1 cellular context compared by ENCODE assay signal in genomic region chr12:64451687-64452558, GRCh38.
TF ChIP-seq lines count a peak whose summit lies in the region.

TSS of gene TBK1 (plus strand) at chr12:64452120. CDS start at chr12:64455871, 3,751 bp downstream.

TF ChIP-seq in H1, 55 proteins besides CTCF, POLR2A, EP300 and RAD21:
- peak; percentile 84 for TF ChIP-seq NRF1 (IDR thresholded peaks at IDR 0.05; ENCODE audit: low read depth, low read length)
- TF ChIP-seq SIRT6 (IDR thresholded peaks at IDR 0.05; ENCODE audit: low read length) = no peak
- TF ChIP-seq SIN3A (conservative IDR thresholded peaks at IDR 0.05 in 1 of 2, IDR thresholded peaks at IDR 0.05 in 1 of 2; ENCODE audit: low read depth in 1 of 2, low read length in 2 of 2) = peak; percentile 33 to 92; a peak in 2 of 4 replicates
- TF ChIP-seq TCF12 (IDR thresholded peaks at IDR 0.05; ENCODE audit: low read depth, low read length) = no peak
- no peak for TF ChIP-seq BCL11A (IDR thresholded peaks at IDR 0.05; ENCODE audit: low read depth in 2 of 2, low read length in 2 of 2)
- peak; percentile 89 for TF ChIP-seq ATF3 (IDR thresholded peaks at IDR 0.05; ENCODE audit: insufficient read depth, low read depth, low read length)
- TF ChIP-seq E2F6 (IDR thresholded peaks at IDR 0.05) = peak; percentile 65; the same call in 1 of the 2 replicates
- TF ChIP-seq GTF2F1 (IDR thresholded peaks at IDR 0.05; ENCODE audit: borderline replicate concordance, low read depth, low read length) = no peak
- TF ChIP-seq TBP (IDR thresholded peaks at IDR 0.05; ENCODE audit: low read depth, low read length) = peak; percentile 30; the same call in 1 of the 2 replicates
- 0 out of 4 replicates have a peak, but pooled peaks of 1 of the 2 experiments have one; percentile 23 for TF ChIP-seq HDAC2 (IDR thresholded peaks at IDR 0.05; ENCODE audit: borderline replicate concordance in 1 of 2, low read depth in 2 of 2, low read length in 2 of 2)
- TF ChIP-seq RNF2 (IDR thresholded peaks at IDR 0.05; ENCODE audit: borderline replicate concordance, low read depth, low read length, missing control alignments, poor library complexity, severe bottlenecking) = no peak
- no peak for TF ChIP-seq RFX5 (IDR thresholded peaks at IDR 0.05; ENCODE audit: borderline replicate concordance, low read depth, low read length)
- TF ChIP-seq EGR1 (IDR thresholded peaks at IDR 0.05; ENCODE audit: borderline replicate concordance, low read depth, low read length) = peak; percentile 80; the same call in 1 of the 2 replicates
- no peak for TF ChIP-seq POU5F1 (IDR thresholded peaks at IDR 0.05; ENCODE audit: low read depth, low read length)
- TF ChIP-seq KDM1A (IDR thresholded peaks at IDR 0.05; ENCODE audit: borderline replicate concordance, low read length) = no peak
- TF ChIP-seq, protein P1, sequence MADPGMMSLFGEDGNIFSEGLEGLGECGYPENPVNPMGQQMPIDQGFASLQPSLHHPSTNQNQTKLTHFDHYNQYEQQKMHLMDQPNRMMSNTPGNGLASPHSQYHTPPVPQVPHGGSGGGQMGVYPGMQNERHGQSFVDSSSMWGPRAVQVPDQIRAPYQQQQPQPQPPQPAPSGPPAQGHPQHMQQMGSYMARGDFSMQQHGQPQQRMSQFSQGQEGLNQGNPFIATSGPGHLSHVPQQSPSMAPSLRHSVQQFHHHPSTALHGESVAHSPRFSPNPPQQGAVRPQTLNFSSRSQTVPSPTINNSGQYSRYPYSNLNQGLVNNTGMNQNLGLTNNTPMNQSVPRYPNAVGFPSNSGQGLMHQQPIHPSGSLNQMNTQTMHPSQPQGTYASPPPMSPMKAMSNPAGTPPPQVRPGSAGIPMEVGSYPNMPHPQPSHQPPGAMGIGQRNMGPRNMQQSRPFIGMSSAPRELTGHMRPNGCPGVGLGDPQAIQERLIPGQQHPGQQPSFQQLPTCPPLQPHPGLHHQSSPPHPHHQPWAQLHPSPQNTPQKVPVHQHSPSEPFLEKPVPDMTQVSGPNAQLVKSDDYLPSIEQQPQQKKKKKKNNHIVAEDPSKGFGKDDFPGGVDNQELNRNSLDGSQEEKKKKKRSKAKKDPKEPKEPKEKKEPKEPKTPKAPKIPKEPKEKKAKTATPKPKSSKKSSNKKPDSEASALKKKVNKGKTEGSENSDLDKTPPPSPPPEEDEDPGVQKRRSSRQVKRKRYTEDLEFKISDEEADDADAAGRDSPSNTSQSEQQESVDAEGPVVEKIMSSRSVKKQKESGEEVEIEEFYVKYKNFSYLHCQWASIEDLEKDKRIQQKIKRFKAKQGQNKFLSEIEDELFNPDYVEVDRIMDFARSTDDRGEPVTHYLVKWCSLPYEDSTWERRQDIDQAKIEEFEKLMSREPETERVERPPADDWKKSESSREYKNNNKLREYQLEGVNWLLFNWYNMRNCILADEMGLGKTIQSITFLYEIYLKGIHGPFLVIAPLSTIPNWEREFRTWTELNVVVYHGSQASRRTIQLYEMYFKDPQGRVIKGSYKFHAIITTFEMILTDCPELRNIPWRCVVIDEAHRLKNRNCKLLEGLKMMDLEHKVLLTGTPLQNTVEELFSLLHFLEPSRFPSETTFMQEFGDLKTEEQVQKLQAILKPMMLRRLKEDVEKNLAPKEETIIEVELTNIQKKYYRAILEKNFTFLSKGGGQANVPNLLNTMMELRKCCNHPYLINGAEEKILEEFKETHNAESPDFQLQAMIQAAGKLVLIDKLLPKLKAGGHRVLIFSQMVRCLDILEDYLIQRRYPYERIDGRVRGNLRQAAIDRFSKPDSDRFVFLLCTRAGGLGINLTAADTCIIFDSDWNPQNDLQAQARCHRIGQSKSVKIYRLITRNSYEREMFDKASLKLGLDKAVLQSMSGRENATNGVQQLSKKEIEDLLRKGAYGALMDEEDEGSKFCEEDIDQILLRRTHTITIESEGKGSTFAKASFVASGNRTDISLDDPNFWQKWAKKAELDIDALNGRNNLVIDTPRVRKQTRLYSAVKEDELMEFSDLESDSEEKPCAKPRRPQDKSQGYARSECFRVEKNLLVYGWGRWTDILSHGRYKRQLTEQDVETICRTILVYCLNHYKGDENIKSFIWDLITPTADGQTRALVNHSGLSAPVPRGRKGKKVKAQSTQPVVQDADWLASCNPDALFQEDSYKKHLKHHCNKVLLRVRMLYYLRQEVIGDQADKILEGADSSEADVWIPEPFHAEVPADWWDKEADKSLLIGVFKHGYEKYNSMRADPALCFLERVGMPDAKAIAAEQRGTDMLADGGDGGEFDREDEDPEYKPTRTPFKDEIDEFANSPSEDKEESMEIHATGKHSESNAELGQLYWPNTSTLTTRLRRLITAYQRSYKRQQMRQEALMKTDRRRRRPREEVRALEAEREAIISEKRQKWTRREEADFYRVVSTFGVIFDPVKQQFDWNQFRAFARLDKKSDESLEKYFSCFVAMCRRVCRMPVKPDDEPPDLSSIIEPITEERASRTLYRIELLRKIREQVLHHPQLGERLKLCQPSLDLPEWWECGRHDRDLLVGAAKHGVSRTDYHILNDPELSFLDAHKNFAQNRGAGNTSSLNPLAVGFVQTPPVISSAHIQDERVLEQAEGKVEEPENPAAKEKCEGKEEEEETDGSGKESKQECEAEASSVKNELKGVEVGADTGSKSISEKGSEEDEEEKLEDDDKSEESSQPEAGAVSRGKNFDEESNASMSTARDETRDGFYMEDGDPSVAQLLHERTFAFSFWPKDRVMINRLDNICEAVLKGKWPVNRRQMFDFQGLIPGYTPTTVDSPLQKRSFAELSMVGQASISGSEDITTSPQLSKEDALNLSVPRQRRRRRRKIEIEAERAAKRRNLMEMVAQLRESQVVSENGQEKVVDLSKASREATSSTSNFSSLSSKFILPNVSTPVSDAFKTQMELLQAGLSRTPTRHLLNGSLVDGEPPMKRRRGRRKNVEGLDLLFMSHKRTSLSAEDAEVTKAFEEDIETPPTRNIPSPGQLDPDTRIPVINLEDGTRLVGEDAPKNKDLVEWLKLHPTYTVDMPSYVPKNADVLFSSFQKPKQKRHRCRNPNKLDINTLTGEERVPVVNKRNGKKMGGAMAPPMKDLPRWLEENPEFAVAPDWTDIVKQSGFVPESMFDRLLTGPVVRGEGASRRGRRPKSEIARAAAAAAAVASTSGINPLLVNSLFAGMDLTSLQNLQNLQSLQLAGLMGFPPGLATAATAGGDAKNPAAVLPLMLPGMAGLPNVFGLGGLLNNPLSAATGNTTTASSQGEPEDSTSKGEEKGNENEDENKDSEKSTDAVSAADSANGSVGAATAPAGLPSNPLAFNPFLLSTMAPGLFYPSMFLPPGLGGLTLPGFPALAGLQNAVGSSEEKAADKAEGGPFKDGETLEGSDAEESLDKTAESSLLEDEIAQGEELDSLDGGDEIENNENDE (IDR thresholded peaks at IDR 0.05; ENCODE audit: insufficient replicate concordance, low read length) = no peak
- peak; percentile 79 for TF ChIP-seq TAF1 (IDR thresholded peaks at IDR 0.05; ENCODE audit: low read depth, low read length)
- TF ChIP-seq CEBPB (IDR thresholded peaks at IDR 0.05; ENCODE audit: low read depth, low read length) = no peak
- peak; percentile 88 for TF ChIP-seq KDM4A (IDR thresholded peaks at IDR 0.05; ENCODE audit: low read depth, low read length, severe bottlenecking)
- peak; percentile 32 for TF ChIP-seq CTBP2 (IDR thresholded peaks at IDR 0.05; ENCODE audit: borderline replicate concordance, insufficient read depth, insufficient read length, low read length)
- no peak; the same call in 1 of the 2 replicates for TF ChIP-seq SP4 (IDR thresholded peaks at IDR 0.05; ENCODE audit: low read length)
- 0 out of 2 replicates have a peak, but pooled peaks have one; percentile 34 for TF ChIP-seq GABPA (IDR thresholded peaks at IDR 0.05; ENCODE audit: borderline replicate concordance, insufficient read depth, low read length)
- TF ChIP-seq ATF2 (IDR thresholded peaks at IDR 0.05; ENCODE audit: low read length) = no peak
- no peak for TF ChIP-seq CBX8 (IDR thresholded peaks at IDR 0.05; ENCODE audit: borderline replicate concordance, low read depth, low read length)
- no peak for TF ChIP-seq SUZ12 (IDR thresholded peaks at IDR 0.05; ENCODE audit: low read length)
- peak; percentile 78 for TF ChIP-seq ASH2L (IDR thresholded peaks at IDR 0.05; ENCODE audit: low read length)
- peak; percentile 96 for TF ChIP-seq RBBP5 (IDR thresholded peaks at IDR 0.05; ENCODE audit: borderline replicate concordance, low read depth, low read length)
- TF ChIP-seq EZH2 (IDR thresholded peaks at IDR 0.05; ENCODE audit: low read depth, low read length, severe bottlenecking) = no peak
- no peak; the same call in 1 of the 2 replicates for TF ChIP-seq POLR2AphosphoS5 (IDR thresholded peaks at IDR 0.05; ENCODE audit: low read depth, low read length)
- TF ChIP-seq HDAC6 (IDR thresholded peaks at IDR 0.05; ENCODE audit: low read depth, low read length) = no peak
- peak; percentile 66 for TF ChIP-seq SAP30 (IDR thresholded peaks at IDR 0.05; ENCODE audit: insufficient read depth, insufficient replicate concordance, low read length)
- peak; percentile 94 for TF ChIP-seq USF2 (IDR thresholded peaks at IDR 0.05; ENCODE audit: low read length)
- TF ChIP-seq CHD1 (IDR thresholded peaks at IDR 0.05; ENCODE audit: low read depth, low read length) = no peak
- TF ChIP-seq PHF8 (conservative IDR thresholded peaks at IDR 0.05; ENCODE audit: low read depth, low read length) = peak; percentile 83
- peak; percentile 63; the same call in 1 of the 2 replicates for TF ChIP-seq MAFK (IDR thresholded peaks at IDR 0.05; ENCODE audit: low read depth, low read length)
- peak; percentile 86 for TF ChIP-seq BACH1 (IDR thresholded peaks at IDR 0.05; ENCODE audit: low read length)
- no peak for TF ChIP-seq KDM5A (IDR thresholded peaks at IDR 0.05; ENCODE audit: low read length)
- peak; percentile 48; the same call in 1 of the 2 replicates for TF ChIP-seq JUND (IDR thresholded peaks at IDR 0.05; ENCODE audit: low read length)
- TF ChIP-seq SP2 (IDR thresholded peaks at IDR 0.05; ENCODE audit: low read length) = no peak
- TF ChIP-seq YY1 (IDR thresholded peaks at IDR 0.05; ENCODE audit: low read depth, low read length) = no peak
- TF ChIP-seq ZNF274 (IDR thresholded peaks at IDR 0.05; ENCODE audit: borderline replicate concordance, extremely low read depth, low read length) = no peak
- peak; percentile 46 for TF ChIP-seq TAF7 (optimal IDR thresholded peaks at IDR 0.05; ENCODE audit: borderline replicate concordance, low read depth, low read length)
- TF ChIP-seq JUN (IDR thresholded peaks at IDR 0.05; ENCODE audit: low read depth, low read length) = no peak
- no peak for TF ChIP-seq CBX5 (IDR thresholded peaks at IDR 0.05; ENCODE audit: low read depth, low read length)
- no peak for TF ChIP-seq SIX5 (IDR thresholded peaks at IDR 0.05; ENCODE audit: low read depth, low read length)
- no peak for TF ChIP-seq TEAD4 (IDR thresholded peaks at IDR 0.05; ENCODE audit: low read depth, low read length)
- TF ChIP-seq RXRA (IDR thresholded peaks at IDR 0.05; ENCODE audit: insufficient read depth, low read depth, low read length) = no peak
- TF ChIP-seq CREB1 (IDR thresholded peaks at IDR 0.05) = no peak
- peak; percentile 88 for TF ChIP-seq MAX (IDR thresholded peaks at IDR 0.05)
- TF ChIP-seq FOSL1 (IDR thresholded peaks at IDR 0.05; ENCODE audit: insufficient read depth, low read depth, low read length) = no peak
- TF ChIP-seq NANOG (IDR thresholded peaks at IDR 0.05; ENCODE audit: insufficient read depth, low read depth, low read length, poor library complexity, severe bottlenecking) = no peak
- TF ChIP-seq SP1 (IDR thresholded peaks at IDR 0.05; ENCODE audit: low read depth, low read length) = no peak
- TF ChIP-seq CHD2 (IDR thresholded peaks at IDR 0.05; ENCODE audit: low read length) = no peak
- TF ChIP-seq BRCA1 (IDR thresholded peaks at IDR 0.05; ENCODE audit: low read depth, low read length) = no peak
- TF ChIP-seq SRF (IDR thresholded peaks at IDR 0.05; ENCODE audit: low read depth, low read length) = no peak
